ENCODE assay signal across 8 cellular contexts in genomic region chr12:62434504-62435336, GRCh38. TPM values are rescaled to one million over a fixed set of nuclear protein-coding genes. Genes with fewer than 3 reads are reported as not detected.
A peak's percentile ranks its signal among the peaks of the same experiment; 100 is the strongest.
DNase-seq lines count a peak whose midpoint lies in the region; ATAC-seq and TF ChIP-seq lines count a peak whose summit lies in the region.

No MANE protein-coding gene starts in this region.

- no peak overlapping the region for H3K27ac Mint-ChIP-seq in activated CD4-positive, alpha-beta memory T cell treated with anti-CD3 and anti-CD28 coated beads for 36 hours

- H3K27me3 ChIP-seq in DOHH2 (ENCODE audit: control insufficient read depth, low read length) (peaks cover 30% of the 10 kb centered on the region), right atrium auricular region (peaks cover 0 to 4% of the 10 kb centered on the region in 2 donors), skeletal muscle satellite cell (ENCODE audit: control insufficient read depth, insufficient read depth, low read length) (peaks cover 47% of the 10 kb centered on the region)

- peaks cover 17% of the 10 kb centered on the region for H3K4me1 ChIP-seq in DOHH2 (ENCODE audit: control insufficient read depth, low read length)
- peaks cover 0 to 14% of the 10 kb centered on the region in 2 donors for H3K4me1 ChIP-seq in right atrium auricular region
- peaks cover 6% of the 10 kb centered on the region for H3K4me1 ChIP-seq in skeletal muscle satellite cell (ENCODE audit: control insufficient read depth, insufficient read depth, low read length)

- no peaks in the 10 kb centered on the region for H3K79me2 ChIP-seq in DOHH2 (ENCODE audit: control insufficient read depth, low read length)

- ATAC-seq in HG02798 (IDR thresholded peaks at IDR 0.05; ENCODE audit: poor library complexity, unreplicated experiment), result peak; percentile 39

- no peaks in the 10 kb centered on the region for H3K36me3 ChIP-seq in DOHH2 (ENCODE audit: control insufficient read depth, low read length)
- H3K36me3 ChIP-seq in right atrium auricular region, result no peaks in the 10 kb centered on the region
- H3K36me3 ChIP-seq in skeletal muscle satellite cell (ENCODE audit: insufficient read depth, low read length), result no peaks in the 10 kb centered on the region

- H3K9ac ChIP-seq in skeletal muscle satellite cell (ENCODE audit: low read depth, low read length), result no peak overlapping the region

- peak overlapping the region; percentile 72 for H3K4me3 Mint-ChIP-seq in activated CD4-positive, alpha-beta memory T cell treated with anti-CD3 and anti-CD28 coated beads for 36 hours

- H4K20me1 ChIP-seq in DOHH2 (ENCODE audit: control insufficient read depth, insufficient read depth, low read depth, low read length), result no peaks in the 10 kb centered on the region

- no peaks in the 10 kb centered on the region for H3K9me2 ChIP-seq in DOHH2 (replicated peaks; ENCODE audit: control insufficient read depth, low read length)

- POLR2A ChIA-PET in activated CD4-positive, alpha-beta memory T cell treated with anti-CD3 and anti-CD28 coated beads for 36 hours (lab: Charles Lee), result interaction anchor here (1.8 kb wide), 1 partner anchor 169 kb away, joined by 4 read pairs; no protein-coding TSS in a partner anchor

- CTCF ChIA-PET in activated CD4-positive, alpha-beta memory T cell treated with anti-CD3 and anti-CD28 coated beads for 36 hours (lab: Charles Lee), result interaction anchor here (0.7 to 5.3 kb wide), 14 partner anchors 10 to 379 kb away, joined by 3 to 158 read pairs (median 4); partner anchors contain the start of gene MON2

- H3K27me3 Mint-ChIP-seq in activated CD4-positive, alpha-beta memory T cell treated with anti-CD3 and anti-CD28 coated beads for 36 hours, result peaks cover 17% of the 10 kb centered on the region

- H3F3A ChIP-seq in DOHH2 (ENCODE audit: control insufficient read depth, insufficient read depth), result no peaks in the 10 kb centered on the region

- intact Hi-C loops in activated CD4-positive, alpha-beta memory T cell treated with anti-CD3 and anti-CD28 coated beads for 36 hours (cut with micrococcal nuclease), result loop anchor here (5.0 to 10.0 kb wide), 5 partner anchors 148 to 633 kb away; partner anchors contain the start of gene USP15

- no peak for DNase-seq in activated CD4-positive, alpha-beta memory T cell treated with anti-CD3 and anti-CD28 coated beads for 36 hours
- DNase-seq in right atrium auricular region (ENCODE audit: low spot score) (no peak), globus pallidus (ENCODE audit: low spot score) (no peak), AG08396 (ENCODE audit: low spot score) (no peak), foreskin melanocyte (no peak)

- H3K9me3 Mint-ChIP-seq in activated CD4-positive, alpha-beta memory T cell treated with anti-CD3 and anti-CD28 coated beads for 36 hours, result no peaks in the 10 kb centered on the region

- H3K4me3 ChIP-seq in DOHH2 (ENCODE audit: low read length), result peak overlapping the region; percentile 67
- H3K4me3 ChIP-seq in right atrium auricular region, result peak overlapping the region; percentile 6 to 46
- peak overlapping the region; percentile 65 for H3K4me3 ChIP-seq in skeletal muscle satellite cell (ENCODE audit: low read length)

- H3K9me3 ChIP-seq in DOHH2 (ENCODE audit: control insufficient read depth, insufficient read depth, low read length) (no peaks in the 10 kb centered on the region), right atrium auricular region (no peaks in the 10 kb centered on the region), skeletal muscle satellite cell (replicated peaks; ENCODE audit: low read length) (no peaks in the 10 kb centered on the region)

- TF ChIP-seq CTCF in DOHH2 (IDR thresholded peaks at IDR 0.05; ENCODE audit: low read depth, low read length, poor library complexity, severe bottlenecking) (no peak), right atrium auricular region (IDR thresholded peaks at IDR 0.05) (no peak)

- H3K4me2 ChIP-seq in DOHH2 (ENCODE audit: low read length) (peak overlapping the region; percentile 72), skeletal muscle satellite cell (ENCODE audit: low read length) (peak overlapping the region; percentile 83)

- no peak overlapping the region for H3K27ac ChIP-seq in DOHH2 (ENCODE audit: low read depth, low read length)
- no peak overlapping the region for H3K27ac ChIP-seq in right atrium auricular region

- no peaks in the 10 kb centered on the region for H3K36me3 Mint-ChIP-seq in activated CD4-positive, alpha-beta memory T cell treated with anti-CD3 and anti-CD28 coated beads for 36 hours

- peaks cover 9% of the 10 kb centered on the region for H3K4me1 Mint-ChIP-seq in activated CD4-positive, alpha-beta memory T cell treated with anti-CD3 and anti-CD28 coated beads for 36 hours (ENCODE audit: low read depth)

RNA-seq across cellular contexts. Expression of gene MON2, which starts 31.9 kb away (rescaled TPM):
- total RNA-seq in activated CD4-positive, alpha-beta memory T cell treated with anti-CD3 and anti-CD28 coated beads for 36 hours, result 10 to 100 TPM; 29.2 to 35.1 TPM
- total RNA-seq in right atrium auricular region, result 10 to 100 TPM; 14.3 to 16.5 TPM
- total RNA-seq in skeletal muscle satellite cell (2012; rRNA removed), result 28.8 and 37.3 TPM in 2 replicates
